ENCODE assay signal across 15 cellular contexts in genomic region chr10:120861200-120861599, GRCh38. TPM values are rescaled to one million over a fixed set of nuclear protein-coding genes. Genes with fewer than 3 reads are reported as not detected.
DNase-seq lines count a peak whose midpoint lies in the region; ATAC-seq and TF ChIP-seq lines count a peak whose summit lies in the region.
"Had no signal": no experiment of that assay in that cellular context is flagged by ENCODE, and none has a peak within 500 bp of the region (broad histone marks: within the 10 kb centered on the region; RNA-seq: fewer than 3 reads in every experiment).

No MANE protein-coding gene starts in this region.

- H3K9ac ChIP-seq in endodermal cell (ENCODE audit: extremely low read depth, low read length, poor library complexity, severe bottlenecking): no peak overlapping the region

- TF ChIP-seq CTCF in endodermal cell (conservative IDR thresholded peaks at IDR 0.05): no peak

- no peaks in the 10 kb centered on the region for H3K9me3 ChIP-seq in endodermal cell (ENCODE audit: control insufficient read depth, low read length)
- H3K9me3 ChIP-seq: HAP-1 had no signal

- H3K27ac ChIP-seq in endodermal cell (ENCODE audit: low read depth, low read length): no peak overlapping the region

- peak in 1 of 2 donors; percentile 25 for ATAC-seq in activated T-cell treated with anti-CD3 and anti-CD28 coated beads, Interleukin-2, amount 50 U/mL, for 72 hours (replicated peaks in 1 of 2)
- ATAC-seq in memory B cell (ENCODE audit: low read depth): no peak
- ATAC-seq: HepG2 had no signal

- no peaks in the 10 kb centered on the region for H3K4me1 ChIP-seq in endodermal cell (ENCODE audit: control insufficient read depth, insufficient read depth, low read length)
- H3K4me1 ChIP-seq: HAP-1 had no signal

- H3K27ac Mint-ChIP-seq in activated T-cell treated with anti-CD3 and anti-CD28 coated beads, Interleukin-2, amount 50 U/mL, for 72 hours: peak overlapping the region; percentile 34
- H3K27ac Mint-ChIP-seq in endodermal cell (peak overlapping the region; percentile 1), memory B cell (peak overlapping the region; percentile 1)
- H3K27ac Mint-ChIP-seq: B cell; CD4-positive, alpha-beta T cell had no signal

- H3K27me3 ChIP-seq in endodermal cell (ENCODE audit: control insufficient read depth, insufficient read depth, low read length, poor library complexity, severe bottlenecking): no peaks in the 10 kb centered on the region

- peaks cover 80% of the 10 kb centered on the region for H3K36me3 ChIP-seq in endodermal cell (ENCODE audit: control insufficient read depth, insufficient read depth, low read length)

- no peaks in the 10 kb centered on the region for H3K4me1 Mint-ChIP-seq in activated T-cell treated with anti-CD3 and anti-CD28 coated beads, Interleukin-2, amount 50 U/mL, for 72 hours (ENCODE audit: low read depth)
- H3K4me1 Mint-ChIP-seq in endodermal cell: no peaks in the 10 kb centered on the region
- H3K4me1 Mint-ChIP-seq in memory B cell: peaks cover 8% of the 10 kb centered on the region

- no peak for DNase-seq in activated T-cell treated with anti-CD3 and anti-CD28 coated beads, Interleukin-2, amount 50 U/mL, for 72 hours
- DNase-seq in activated T-cell treated with anti-CD3 and anti-CD28 coated beads, Interleukin-2, amount 50 U/mL, for 48 hours: no peak
- peak; percentile 68 for DNase-seq in NCI-H69 (lab: John Stamatoyannopoulos, UW)
- no peak for DNase-seq in endodermal cell
- DNase-seq in memory B cell (ENCODE audit: low spot score in 2 of 2): no peak
- no peak for DNase-seq in activated gamma-delta T cell treated with Interleukin-2 at 50 U/mL for 16 hours
- DNase-seq in stimulated activated CD4-positive, alpha-beta T cell treated with anti-CD3 and anti-CD28 coated beads, Interleukin-2, amount 100 ng/mL, for 48 hours: no peak
- no peak for DNase-seq in SK-N-DZ (ENCODE audit: low spot score)
- DNase-seq: C1 segment of cervical spinal cord; CD4-positive, alpha-beta T cell; DND-41; GDM1 had no signal

- H3K9me3 Mint-ChIP-seq in activated T-cell treated with anti-CD3 and anti-CD28 coated beads, Interleukin-2, amount 50 U/mL, for 72 hours: no peaks in the 10 kb centered on the region
- H3K9me3 Mint-ChIP-seq in endodermal cell: no peaks in the 10 kb centered on the region
- H3K9me3 Mint-ChIP-seq in memory B cell: no peaks in the 10 kb centered on the region
- H3K9me3 Mint-ChIP-seq: CD4-positive, alpha-beta T cell had no signal

- no peaks in the 10 kb centered on the region for H3K27me3 Mint-ChIP-seq in activated T-cell treated with anti-CD3 and anti-CD28 coated beads, Interleukin-2, amount 50 U/mL, for 72 hours (ENCODE audit: low read depth)
- no peaks in the 10 kb centered on the region for H3K27me3 Mint-ChIP-seq in endodermal cell (ENCODE audit: insufficient read depth)
- H3K27me3 Mint-ChIP-seq in memory B cell: no peaks in the 10 kb centered on the region
- H3K27me3 Mint-ChIP-seq: B cell; CD4-positive, alpha-beta T cell had no signal

- H3K4me3 ChIP-seq in endodermal cell (ENCODE audit: low read length): no peak overlapping the region
- H3K4me3 ChIP-seq: HAP-1 had no signal

- 81% methylated on average over 2 of the region's 2 CpGs; no CpG with 5 or more reads in 1 of the 2 experiments for WGBS in endodermal cell (ENCODE audit: insufficient coverage in 1 of 2, insufficient read length in 1 of 2), 2 experiments

- no peak overlapping the region for H3K4me3 Mint-ChIP-seq in activated T-cell treated with anti-CD3 and anti-CD28 coated beads, Interleukin-2, amount 50 U/mL, for 72 hours
- H3K4me3 Mint-ChIP-seq in endodermal cell: no peak overlapping the region
- no peak overlapping the region for H3K4me3 Mint-ChIP-seq in memory B cell
- H3K4me3 Mint-ChIP-seq: B cell; CD4-positive, alpha-beta T cell had no signal

- peaks cover 9 to 10% of the 10 kb centered on the region in 2 donors for H3K36me3 Mint-ChIP-seq in activated T-cell treated with anti-CD3 and anti-CD28 coated beads, Interleukin-2, amount 50 U/mL, for 72 hours (ENCODE audit: insufficient read depth in 2 of 2)
- H3K36me3 Mint-ChIP-seq in endodermal cell (ENCODE audit: low read depth): peaks cover 34% of the 10 kb centered on the region
- H3K36me3 Mint-ChIP-seq in memory B cell: peaks cover 22% of the 10 kb centered on the region

RNA-seq across cellular contexts. Expression of gene WDR11, which starts 10.0 kb away (rescaled TPM):
- 10 to 100 TPM; 71.1 to 77.9 TPM for total RNA-seq in activated T-cell treated with anti-CD3 and anti-CD28 coated beads, Interleukin-2, amount 50 U/mL, for 72 hours
- total RNA-seq in endodermal cell: 10 to 100 TPM; 79.6 to 96.1 TPM
- 44.3 TPM for polyA plus RNA-seq in endodermal cell (2013, experiment 1 of 2)
- 44.1 TPM for polyA plus RNA-seq in endodermal cell (2013, experiment 2 of 2)
- polyA plus RNA-seq in SK-N-DZ (2014; cell fraction: cytosol; rRNA removed): 50.0 and 56.0 TPM in 2 replicates
- 147 and 157 TPM in 2 replicates for polyA plus RNA-seq in SK-N-DZ (2014; cell fraction: nucleus; rRNA removed)
